Comparison of ENCODE assay signal across 19 cellular contexts in the genomic region with DNA sequence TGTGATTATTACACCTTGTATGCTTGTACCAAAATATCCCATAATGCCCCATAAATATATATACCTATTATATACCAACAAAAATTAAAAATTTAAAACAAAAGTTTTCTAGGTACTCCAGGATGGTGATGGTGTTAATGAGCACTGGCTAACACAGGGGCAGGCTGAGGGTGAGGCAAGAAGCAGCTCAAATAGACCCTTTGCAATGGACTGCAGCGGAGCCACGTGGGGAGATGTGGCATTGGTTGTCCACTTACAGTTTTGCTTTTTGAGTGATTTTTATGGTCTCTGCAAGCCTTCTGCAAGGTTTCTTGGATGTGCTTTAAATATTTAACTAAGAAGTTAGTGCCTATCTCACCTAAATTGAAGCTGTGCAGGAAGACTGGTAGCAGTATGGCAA.
"Had no signal": no experiment of that assay in that cellular context is flagged by ENCODE, and none has a peak within 500 bp of the region (broad histone marks: within the 10 kb centered on the region; RNA-seq: fewer than 3 reads in every experiment).

No MANE protein-coding gene starts in this region.

- H3K9me3 ChIP-seq: esophagus squamous epithelium, left ventricle myocardium inferior, thoracic aorta, upper lobe of right lung had no signal

- H3K9me3 Mint-ChIP-seq: activated B cell treated with CpG ODN at 0.5 μM for 24 hours; activated CD4-positive, alpha-beta memory T cell treated with anti-CD3 and anti-CD28 coated beads for 36 hours; activated naive CD8-positive, alpha-beta T cell treated with anti-CD3 and anti-CD28 coated beads, Interleukin-2, amount 10 ng/mL, durations not matched to agents 7 days and 5 days; activated T-helper 17 cell treated with anti-CD3 and anti-CD28 coated beads, Interleukin-2, amount 50 U/mL, for 72 hours; effector memory CD8-positive, alpha-beta T cell; immature natural killer cell had no signal

- H3K4me3 Mint-ChIP-seq: activated B cell treated with CpG ODN at 0.5 μM for 24 hours; activated CD4-positive, alpha-beta memory T cell treated with anti-CD3 and anti-CD28 coated beads for 36 hours; activated naive CD8-positive, alpha-beta T cell treated with anti-CD3 and anti-CD28 coated beads, Interleukin-2, amount 10 ng/mL, durations not matched to agents 7 days and 5 days; activated T-helper 17 cell treated with anti-CD3 and anti-CD28 coated beads, Interleukin-2, amount 50 U/mL, for 72 hours; effector memory CD8-positive, alpha-beta T cell; immature natural killer cell; stimulated activated naive B cell treated with anti-CD40 and anti-IgM and Interleukin-4, amounts not matched to agents 10 μg/mL and 1 μg/mL and 100 μg/mL, for 72 hours had no signal

- H3K36me3 Mint-ChIP-seq: activated CD4-positive, alpha-beta memory T cell treated with anti-CD3 and anti-CD28 coated beads for 36 hours; activated naive CD8-positive, alpha-beta T cell treated with anti-CD3 and anti-CD28 coated beads, Interleukin-2, amount 10 ng/mL, durations not matched to agents 7 days and 5 days; immature natural killer cell; stimulated activated naive B cell treated with anti-CD40 and anti-IgM and Interleukin-4, amounts not matched to agents 10 μg/mL and 1 μg/mL and 100 μg/mL, for 72 hours had no signal

- H3K27ac Mint-ChIP-seq: activated B cell treated with CpG ODN at 0.5 μM for 24 hours; activated CD4-positive, alpha-beta memory T cell treated with anti-CD3 and anti-CD28 coated beads for 36 hours; activated naive CD8-positive, alpha-beta T cell treated with anti-CD3 and anti-CD28 coated beads, Interleukin-2, amount 10 ng/mL, durations not matched to agents 7 days and 5 days; activated T-helper 17 cell treated with anti-CD3 and anti-CD28 coated beads, Interleukin-2, amount 50 U/mL, for 72 hours; effector memory CD8-positive, alpha-beta T cell; immature natural killer cell; stimulated activated naive B cell treated with anti-CD40 and anti-IgM and Interleukin-4, amounts not matched to agents 10 μg/mL and 1 μg/mL and 100 μg/mL, for 72 hours had no signal

- H3K4me3 ChIP-seq: esophagus squamous epithelium, left ventricle myocardium inferior, thoracic aorta, upper lobe of right lung had no signal

- H3K36me3 ChIP-seq: esophagus squamous epithelium, left ventricle myocardium inferior, thoracic aorta, upper lobe of right lung had no signal

- H3K4me1 Mint-ChIP-seq: activated B cell treated with CpG ODN at 0.5 μM for 24 hours; activated naive CD8-positive, alpha-beta T cell treated with anti-CD3 and anti-CD28 coated beads, Interleukin-2, amount 10 ng/mL, durations not matched to agents 7 days and 5 days; activated T-helper 17 cell treated with anti-CD3 and anti-CD28 coated beads, Interleukin-2, amount 50 U/mL, for 72 hours had no signal

- DNase-seq: activated B cell treated with CpG ODN at 0.5 μM for 24 hours; activated CD4-positive, alpha-beta memory T cell treated with anti-CD3 and anti-CD28 coated beads for 36 hours; activated CD4-positive, alpha-beta T cell treated with anti-CD3 and anti-CD28 coated beads for 4 hours; activated naive CD4-positive, alpha-beta T cell; activated naive CD8-positive, alpha-beta T cell treated with anti-CD3 and anti-CD28 coated beads, Interleukin-2, amount 10 ng/mL, durations not matched to agents 7 days and 5 days; activated T-cell treated with anti-CD3 and anti-CD28 coated beads for 4 hours; amygdala; effector memory CD8-positive, alpha-beta T cell; esophagus squamous epithelium; immature natural killer cell; kidney glomerular epithelial cell; left ventricle myocardium inferior; mammary epithelial cell; occipital lobe; posterior cingulate gyrus; stimulated activated naive B cell treated with anti-CD40 and anti-IgM and Interleukin-4, amounts not matched to agents 10 μg/mL and 1 μg/mL and 100 μg/mL, for 72 hours; upper lobe of right lung had no signal

- H3K27ac ChIP-seq: esophagus squamous epithelium, left ventricle myocardium inferior, thoracic aorta, upper lobe of right lung had no signal

- H3K27me3 ChIP-seq: esophagus squamous epithelium, upper lobe of right lung had no signal

- ATAC-seq: activated T-helper 17 cell treated with anti-CD3 and anti-CD28 coated beads, Interleukin-2, amount 50 U/mL, for 72 hours; effector memory CD8-positive, alpha-beta T cell had no signal
